1 cellular context compared by ENCODE assay signal in the genomic region with DNA sequence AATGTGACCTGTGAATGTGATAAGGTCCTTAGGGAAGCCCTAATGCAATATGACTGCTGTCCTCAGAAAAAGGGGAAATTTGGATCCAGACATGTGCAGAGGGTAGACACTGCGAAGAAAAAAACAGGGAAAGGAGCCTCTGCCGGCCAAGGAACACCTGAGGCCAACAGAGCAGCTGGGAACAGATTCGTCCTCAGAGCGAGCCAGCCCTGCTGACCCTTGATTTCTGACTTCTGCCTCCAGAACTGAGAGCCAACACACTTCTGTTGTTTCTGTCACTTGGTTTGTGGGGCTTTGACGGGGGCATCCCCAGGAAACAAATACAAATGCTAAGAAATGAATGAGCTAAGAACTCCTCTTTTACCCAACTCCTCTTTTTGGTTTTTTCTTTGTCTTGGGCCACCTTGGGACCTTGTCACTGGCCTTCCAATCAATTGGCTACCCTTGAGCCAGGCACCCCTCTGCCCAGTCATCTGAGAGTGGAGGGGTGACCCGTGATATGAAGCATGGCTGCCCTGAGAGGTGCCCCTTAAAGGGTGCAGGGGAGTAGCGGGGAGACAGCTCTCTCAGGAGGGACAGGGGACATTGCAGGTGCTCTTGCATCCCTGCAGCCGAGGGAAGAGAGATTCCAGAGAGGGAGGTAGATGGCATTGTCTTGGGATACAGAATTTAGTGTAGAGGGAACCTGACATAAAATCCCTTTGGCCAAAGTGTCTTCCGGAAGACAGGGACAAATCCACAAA.
TF ChIP-seq lines count a peak whose summit lies in the region.

No MANE protein-coding gene starts in this region.

TF ChIP-seq in HEK293T, 16 proteins besides CTCF, POLR2A, EP300 and RAD21:
- TF ChIP-seq FOXK2 (IDR thresholded peaks at IDR 0.05) = no peak
- TF ChIP-seq FOXM1 (IDR thresholded peaks at IDR 0.05; ENCODE audit: borderline replicate concordance) = no peak
- no peak for TF ChIP-seq SUZ12 (IDR thresholded peaks at IDR 0.05)
- no peak for TF ChIP-seq CTBP1 (IDR thresholded peaks at IDR 0.05; ENCODE audit: borderline replicate concordance)
- no peak for TF ChIP-seq L3MBTL2 (conservative IDR thresholded peaks at IDR 0.05)
- no peak for TF ChIP-seq LEF1 (IDR thresholded peaks at IDR 0.05; ENCODE audit: borderline replicate concordance)
- no peak for TF ChIP-seq ZNF384 (IDR thresholded peaks at IDR 0.05)
- TF ChIP-seq NFRKB (IDR thresholded peaks at IDR 0.05) = no peak
- TF ChIP-seq SP1 (IDR thresholded peaks at IDR 0.05) = no peak
- TF ChIP-seq TARDBP (IDR thresholded peaks at IDR 0.05) = no peak
- TF ChIP-seq, protein P1, sequence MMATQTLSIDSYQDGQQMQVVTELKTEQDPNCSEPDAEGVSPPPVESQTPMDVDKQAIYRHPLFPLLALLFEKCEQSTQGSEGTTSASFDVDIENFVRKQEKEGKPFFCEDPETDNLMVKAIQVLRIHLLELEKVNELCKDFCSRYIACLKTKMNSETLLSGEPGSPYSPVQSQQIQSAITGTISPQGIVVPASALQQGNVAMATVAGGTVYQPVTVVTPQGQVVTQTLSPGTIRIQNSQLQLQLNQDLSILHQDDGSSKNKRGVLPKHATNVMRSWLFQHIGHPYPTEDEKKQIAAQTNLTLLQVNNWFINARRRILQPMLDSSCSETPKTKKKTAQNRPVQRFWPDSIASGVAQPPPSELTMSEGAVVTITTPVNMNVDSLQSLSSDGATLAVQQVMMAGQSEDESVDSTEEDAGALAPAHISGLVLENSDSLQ (IDR thresholded peaks at IDR 0.05) = no peak
- TF ChIP-seq ARNT (IDR thresholded peaks at IDR 0.05) = no peak
- TF ChIP-seq HDGF (IDR thresholded peaks at IDR 0.05; ENCODE audit: borderline replicate concordance) = no peak
